In the genomic region with DNA sequence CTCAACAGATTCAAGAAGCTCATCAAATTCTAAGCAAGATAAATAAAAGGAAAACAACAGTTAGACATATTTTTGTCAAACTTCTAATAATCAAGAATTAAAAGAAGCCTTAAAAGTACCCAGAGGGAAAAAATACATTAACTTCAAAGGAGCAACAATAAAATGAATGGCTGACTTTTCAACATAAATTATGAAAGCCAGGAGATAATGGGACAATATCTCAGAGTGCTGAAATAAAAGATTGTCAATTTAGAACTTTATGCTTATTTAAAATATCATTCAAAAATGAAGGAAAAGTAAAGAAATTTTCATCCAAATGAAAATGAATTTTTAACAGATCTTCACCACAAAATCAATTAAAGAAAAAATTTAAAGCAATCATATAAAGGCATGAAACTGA, we compare ENCODE assay signal across 18 cellular contexts.
DNase-seq lines count a peak whose midpoint lies in the region; ATAC-seq, FAIRE-seq and TF ChIP-seq lines count a peak whose summit lies in the region.
"Had no signal": no experiment of that assay in that cellular context is flagged by ENCODE, and none has a peak within 500 bp of the region (broad histone marks: within the 10 kb centered on the region; RNA-seq: fewer than 3 reads in every experiment).

No MANE protein-coding gene starts in this region.

- H3K4me1 ChIP-seq in HEK293 (ENCODE audit: control insufficient read depth, insufficient read depth, low read length) (no peaks in the 10 kb centered on the region), K562 (replicated peaks in 1 of 2; ENCODE audit: control insufficient read depth in 2 of 2, insufficient read depth in 2 of 2, low read length in 2 of 2) (no peaks in the 10 kb centered on the region; a peak in 1 of 5 replicates)

- BruUV-seq in K562 (replicated peaks; lab: Mats Ljungman, UMichigan), result no TSS peak

- peak; percentile 5 for DNase-seq in NCI-H748 (lab: John Stamatoyannopoulos, UW; ENCODE audit: unreplicated experiment)
- no peak for DNase-seq in NCI-H748 treated with DMSO at 0.1 percent for 48 hours (lab: John Stamatoyannopoulos, UW)
- DNase-seq in K562 (ENCODE audit: extremely low read depth in 1 of 4, low spot score in 3 of 4), result no peak
- no peak for DNase-seq in NCI-H146 (lab: John Stamatoyannopoulos, UW)
- no peak for DNase-seq in activated gamma-delta T cell treated with Interleukin-2 at 50 U/mL for 16 hours
- DNase-seq: 8988T; Calu3; CD8-positive, alpha-beta T cell; DMS79; GF-D8; GOT3; H7; IMR-90; KBM-7 had no signal

- H3K9me3 ChIP-seq in HEK293 (ENCODE audit: control insufficient read depth, insufficient read depth, low read depth, low read length) (no peaks in the 10 kb centered on the region), K562 (replicated peaks; ENCODE audit: control insufficient read depth, insufficient read depth, low read depth, low read length) (peaks cover 2% of the 10 kb centered on the region; the same call in 1 of the 2 replicates)

- H3K27ac ChIP-seq in HEK293 (ENCODE audit: extremely low read depth, low read depth, low read length) (no peak overlapping the region), K562 (ENCODE audit: extremely low read depth, low read depth, low read length) (no peak overlapping the region)
- H3K27ac ChIP-seq: BLaER1 treated with 17β-estradiol and CSF1 and Interleukin-3, amounts not matched to agents 10 nM and 100 nM; HL-60 had no signal

- FAIRE-seq in K562 (lab: Jason Lieb, UNC), result peak; percentile 75

- H3K9me1 ChIP-seq in K562 (ENCODE audit: control insufficient read depth, insufficient read depth, low read length), result no peaks in the 10 kb centered on the region

- H3K36me3 ChIP-seq in HEK293 (ENCODE audit: control insufficient read depth in 2 of 2, insufficient read depth in 1 of 2, low read length in 2 of 2), result no peaks in the 10 kb centered on the region
- no peaks in the 10 kb centered on the region; the same call in 2 of the 3 replicates for H3K36me3 ChIP-seq in K562 (ENCODE audit: control insufficient read depth, insufficient read depth, low read length)
- H3K36me3 ChIP-seq: BLaER1 treated with 17β-estradiol and CSF1 and Interleukin-3, amounts not matched to agents 10 nM and 100 nM had no signal

- no peak for TF ChIP-seq POLR2A in K562 (conservative IDR thresholded peaks at IDR 0.05)

- intact Hi-C loops in K562 (cut with micrococcal nuclease), result no loop called here

- in situ Hi-C loops in K562 (cut with MboI), result no loop called here

- no peak overlapping the region for H3K9ac ChIP-seq in K562 (ENCODE audit: insufficient read depth in 1 of 2, low read depth in 2 of 2, low read length in 2 of 2)
- H3K9ac ChIP-seq: BLaER1 treated with 17β-estradiol and CSF1 and Interleukin-3, amounts not matched to agents 10 nM and 100 nM had no signal

- TF ChIP-seq RAD21 in K562 (CRISPR knock-in tag; conservative IDR thresholded peaks at IDR 0.05 in 1 of 2, IDR thresholded peaks at IDR 0.05 in 1 of 2), result no peak

- H3K4me3 ChIP-seq in HEK293 (ENCODE audit: low read depth, low read length) (no peak overlapping the region), K562 (no peak overlapping the region)
- H3K4me3 ChIP-seq: BLaER1 treated with 17β-estradiol and CSF1 and Interleukin-3, amounts not matched to agents 10 nM and 100 nM had no signal

- no peak for TF ChIP-seq CTCF in HEK293 (tag by site-specific recombination; IDR thresholded peaks at IDR 0.05)
- no peak for TF ChIP-seq CTCF in K562 (IDR thresholded peaks at IDR 0.05 in 2 of 3, conservative IDR thresholded peaks at IDR 0.05 in 1 of 3; ENCODE audit: insufficient read depth in 2 of 3, low read depth in 1 of 3, low read length in 3 of 3)

- CTCF ChIA-PET in HEK293 (lab: Yijun Ruan, JAX) (interaction anchor here (0.6 kb wide), 1 partner anchor 435 kb away, joined by 3 read pairs; no protein-coding TSS in a partner anchor), K562 (lab: Yijun Ruan, JAX; ENCODE audit: low intra/inter-chr PET ratio) (no interaction called here)

- ATAC-seq in K562, result no peak
- no peak for ATAC-seq in GM19023 (IDR thresholded peaks at IDR 0.05; ENCODE audit: unreplicated experiment)
- ATAC-seq: CD8-positive, alpha-beta T cell had no signal

- no peaks in the 10 kb centered on the region for H4K20me1 ChIP-seq in K562 (replicated peaks; ENCODE audit: control insufficient read depth, insufficient read depth, low read length)
- H4K20me1 ChIP-seq: BLaER1 treated with 17β-estradiol and CSF1 and Interleukin-3, amounts not matched to agents 10 nM and 100 nM had no signal

- H3K79me2 ChIP-seq in K562 (ENCODE audit: control insufficient read depth, insufficient read depth, low read length), result no peaks in the 10 kb centered on the region

- no peak overlapping the region for H3K4me2 ChIP-seq in K562 (ENCODE audit: insufficient read depth, low read length)
- H3K4me2 ChIP-seq: BLaER1 treated with 17β-estradiol and CSF1 and Interleukin-3, amounts not matched to agents 10 nM and 100 nM had no signal

- POLR2A ChIA-PET in HEK293 (lab: Yijun Ruan, JAX) (no interaction called here), K562 (lab: Yijun Ruan, JAX) (no interaction called here)

- H3K27me3 ChIP-seq in K562 (ENCODE audit: control insufficient read depth in 2 of 2, insufficient read depth in 2 of 2, low read length in 2 of 2), result no peaks in the 10 kb centered on the region
- H3K27me3 ChIP-seq: BLaER1 treated with 17β-estradiol and CSF1 and Interleukin-3, amounts not matched to agents 10 nM and 100 nM had no signal

- TF ChIP-seq EP300 in K562 (IDR thresholded peaks at IDR 0.05; ENCODE audit: low read length), result no peak

- H2AFZ ChIP-seq in K562 (ENCODE audit: low read depth, low read length), result no peak overlapping the region

TF ChIP-seq in HEK293, 187 proteins besides CTCF, POLR2A, EP300 and RAD21:
- TF ChIP-seq SETDB1 (IDR thresholded peaks at IDR 0.05; ENCODE audit: insufficient read length, low read length) (peak; percentile 27), ZNF146 (tag by site-specific recombination; IDR thresholded peaks at IDR 0.05) (no peak)
- TF ChIP-seq, protein P1, sequence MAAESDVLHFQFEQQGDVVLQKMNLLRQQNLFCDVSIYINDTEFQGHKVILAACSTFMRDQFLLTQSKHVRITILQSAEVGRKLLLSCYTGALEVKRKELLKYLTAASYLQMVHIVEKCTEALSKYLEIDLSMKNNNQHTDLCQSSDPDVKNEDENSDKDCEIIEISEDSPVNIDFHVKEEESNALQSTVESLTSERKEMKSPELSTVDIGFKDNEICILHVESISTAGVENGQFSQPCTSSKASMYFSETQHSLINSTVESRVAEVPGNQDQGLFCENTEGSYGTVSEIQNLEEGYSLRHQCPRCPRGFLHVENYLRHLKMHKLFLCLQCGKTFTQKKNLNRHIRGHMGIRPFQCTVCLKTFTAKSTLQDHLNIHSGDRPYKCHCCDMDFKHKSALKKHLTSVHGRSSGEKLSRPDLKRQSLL (tag by site-specific recombination; IDR thresholded peaks at IDR 0.05), result no peak

TF ChIP-seq in K562, 482 proteins besides CTCF, POLR2A, EP300 and RAD21 (continues in another document):
- TF ChIP-seq, protein P2, sequence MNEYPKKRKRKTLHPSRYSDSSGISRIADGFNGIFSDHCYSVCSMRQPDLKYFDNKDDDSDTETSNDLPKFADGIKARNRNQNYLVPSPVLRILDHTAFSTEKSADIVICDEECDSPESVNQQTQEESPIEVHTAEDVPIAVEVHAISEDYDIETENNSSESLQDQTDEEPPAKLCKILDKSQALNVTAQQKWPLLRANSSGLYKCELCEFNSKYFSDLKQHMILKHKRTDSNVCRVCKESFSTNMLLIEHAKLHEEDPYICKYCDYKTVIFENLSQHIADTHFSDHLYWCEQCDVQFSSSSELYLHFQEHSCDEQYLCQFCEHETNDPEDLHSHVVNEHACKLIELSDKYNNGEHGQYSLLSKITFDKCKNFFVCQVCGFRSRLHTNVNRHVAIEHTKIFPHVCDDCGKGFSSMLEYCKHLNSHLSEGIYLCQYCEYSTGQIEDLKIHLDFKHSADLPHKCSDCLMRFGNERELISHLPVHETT (CRISPR knock-in tag; conservative IDR thresholded peaks at IDR 0.05 in 1 of 2, IDR thresholded peaks at IDR 0.05 in 1 of 2), result no peak
- no peak for TF ChIP-seq ARID1B (IDR thresholded peaks at IDR 0.05)
- no peak for TF ChIP-seq FOXJ3 (CRISPR knock-in tag; IDR thresholded peaks at IDR 0.05)
- no peak for TF ChIP-seq MAZ (CRISPR knock-in tag; conservative IDR thresholded peaks at IDR 0.05 in 1 of 2, IDR thresholded peaks at IDR 0.05 in 1 of 2)
- no peak for TF ChIP-seq ZNF165 (CRISPR knock-in tag; IDR thresholded peaks at IDR 0.05; ENCODE audit: borderline replicate concordance)
- no peak for TF ChIP-seq GABPA (tag; conservative IDR thresholded peaks at IDR 0.05; ENCODE audit: low read depth)
- no peak for TF ChIP-seq BACH1 (tag; IDR thresholded peaks at IDR 0.05)
- no peak for TF ChIP-seq STAT5A (IDR thresholded peaks at IDR 0.05; ENCODE audit: borderline replicate concordance, low read length)
- peak; percentile 79 for TF ChIP-seq LEF1 (IDR thresholded peaks at IDR 0.05)
- no peak for TF ChIP-seq RBM39 (optimal IDR thresholded peaks at IDR 0.05; ENCODE audit: low read depth, low read length)
- TF ChIP-seq, protein P3, sequence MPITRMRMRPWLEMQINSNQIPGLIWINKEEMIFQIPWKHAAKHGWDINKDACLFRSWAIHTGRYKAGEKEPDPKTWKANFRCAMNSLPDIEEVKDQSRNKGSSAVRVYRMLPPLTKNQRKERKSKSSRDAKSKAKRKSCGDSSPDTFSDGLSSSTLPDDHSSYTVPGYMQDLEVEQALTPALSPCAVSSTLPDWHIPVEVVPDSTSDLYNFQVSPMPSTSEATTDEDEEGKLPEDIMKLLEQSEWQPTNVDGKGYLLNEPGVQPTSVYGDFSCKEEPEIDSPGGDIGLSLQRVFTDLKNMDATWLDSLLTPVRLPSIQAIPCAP (CRISPR knock-in tag; IDR thresholded peaks at IDR 0.05; ENCODE audit: borderline replicate concordance), result no peak
- TF ChIP-seq HMGN3 (IDR thresholded peaks at IDR 0.05; ENCODE audit: borderline replicate concordance, extremely low read depth, insufficient read length, low read depth, low read length), result no peak
- TF ChIP-seq CBX5 (IDR thresholded peaks at IDR 0.05; ENCODE audit: borderline replicate concordance, low read depth), result peak; percentile 72; the same call in 1 of the 2 replicates
- TF ChIP-seq WHSC1 (IDR thresholded peaks at IDR 0.05; ENCODE audit: low read length), result no peak
- TF ChIP-seq, protein P4, sequence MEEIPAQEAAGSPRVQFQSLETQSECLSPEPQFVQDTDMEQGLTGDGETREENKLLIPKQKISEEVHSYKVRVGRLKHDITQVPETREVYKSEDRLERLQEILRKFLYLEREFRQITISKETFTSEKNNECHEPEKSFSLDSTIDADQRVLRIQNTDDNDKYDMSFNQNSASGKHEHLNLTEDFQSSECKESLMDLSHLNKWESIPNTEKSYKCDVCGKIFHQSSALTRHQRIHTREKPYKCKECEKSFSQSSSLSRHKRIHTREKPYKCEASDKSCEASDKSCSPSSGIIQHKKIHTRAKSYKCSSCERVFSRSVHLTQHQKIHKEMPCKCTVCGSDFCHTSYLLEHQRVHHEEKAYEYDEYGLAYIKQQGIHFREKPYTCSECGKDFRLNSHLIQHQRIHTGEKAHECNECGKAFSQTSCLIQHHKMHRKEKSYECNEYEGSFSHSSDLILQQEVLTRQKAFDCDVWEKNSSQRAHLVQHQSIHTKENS (CRISPR knock-in tag; IDR thresholded peaks at IDR 0.05), result no peak
- TF ChIP-seq EP400 (IDR thresholded peaks at IDR 0.05), result no peak
